In genomic region chr10:24481241-24481640, GRCh38 we compare ENCODE assay signal across 37 cellular contexts.
"Had no signal": no experiment of that assay in that cellular context is flagged by ENCODE, and none has a peak within 500 bp of the region (broad histone marks: within the 10 kb centered on the region; RNA-seq: fewer than 3 reads in every experiment).

No MANE protein-coding gene starts in this region.

- H3K27ac Mint-ChIP-seq: activated B cell treated with CpG ODN at 0.5 μM for 24 hours; activated CD8-positive, alpha-beta memory T cell treated with anti-CD3 and anti-CD28 coated beads, Interleukin-2, amount 10 ng/mL, durations not matched to agents 7 days and 5 days; activated CD8-positive, alpha-beta T cell treated with anti-CD3 and anti-CD28 coated beads for 36 hours; activated naive CD4-positive, alpha-beta T cell treated with anti-CD3 and anti-CD28 coated beads for 36 hours; activated naive CD4-positive, alpha-beta T cell treated with anti-CD3 and anti-CD28 coated beads, Interleukin-2, amount 50 U/mL, for 24 hours; activated naive CD8-positive, alpha-beta T cell treated with anti-CD3 and anti-CD28 coated beads for 36 hours; activated naive CD8-positive, alpha-beta T cell treated with anti-CD3 and anti-CD28 coated beads, Interleukin-2, amount 50 U/mL, for 24 hours; activated T-helper 1 cell treated with anti-CD3 and anti-CD28 coated beads, Interleukin-12 subunit alpha, Interleukin-12 subunit beta, Interleukin-2, Interleukin-4 antibody, amounts not matched to agents 30 ng/mL and 10 ng/mL and 1 ng/mL, durations not matched to agents 14 hours and 24 hours and 36 hours; activated T-helper 2 cell treated with anti-CD3 and anti-CD28 coated beads, Interferon-gamma antibody, Interleukin-2, Interleukin-4, amounts not matched to agents 10 μg/mL and 5 μg/mL and 100 μg/mL, durations not matched to agents 14 hours and 24 hours and 36 hours; effector memory CD8-positive, alpha-beta T cell; T-helper 17 cell; T-helper 2 cell treated with Interferon-gamma antibody and Interleukin-4, amounts not matched to agents 5 μg/mL and 100 μg/mL, for 36 hours had no signal

- H3K27me3 Mint-ChIP-seq: activated B cell treated with CpG ODN at 0.5 μM for 24 hours had no signal

- ATAC-seq: activated CD4-positive, CD25-positive, alpha-beta regulatory T cell treated with anti-CD3 and anti-CD28 coated beads, Interleukin-2, amount 50 U/mL, for 24 hours; activated CD8-positive, alpha-beta memory T cell treated with anti-CD3 and anti-CD28 coated beads, Interleukin-2, amount 10 ng/mL, durations not matched to agents 7 days and 5 days; activated CD8-positive, alpha-beta T cell treated with anti-CD3 and anti-CD28 coated beads for 36 hours; activated naive CD8-positive, alpha-beta T cell treated with anti-CD3 and anti-CD28 coated beads, Interleukin-2, amount 50 U/mL, for 24 hours; body of pancreas; effector memory CD8-positive, alpha-beta T cell; foreskin keratinocyte; gastroesophageal sphincter; heart right ventricle; T-helper 17 cell had no signal

- H3K9me3 ChIP-seq: adrenal gland, body of pancreas, esophagus muscularis mucosa, gastroesophageal sphincter, heart right ventricle had no signal

- H3K36me3 ChIP-seq: adrenal gland, WERI-Rb-1 had no signal

- H3K9me3 Mint-ChIP-seq: activated B cell treated with CpG ODN at 0.5 μM for 24 hours; activated naive CD8-positive, alpha-beta T cell treated with anti-CD3 and anti-CD28 coated beads for 36 hours; activated naive CD8-positive, alpha-beta T cell treated with anti-CD3 and anti-CD28 coated beads, Interleukin-2, amount 50 U/mL, for 24 hours; activated T-helper 2 cell treated with anti-CD3 and anti-CD28 coated beads, Interferon-gamma antibody, Interleukin-2, Interleukin-4, amounts not matched to agents 10 μg/mL and 5 μg/mL and 100 μg/mL, durations not matched to agents 14 hours and 24 hours and 36 hours; central memory CD8-positive, alpha-beta T cell had no signal

- FAIRE-seq: colon had no signal

- H3K4me3 Mint-ChIP-seq: activated B cell treated with CpG ODN at 0.5 μM for 24 hours; activated CD8-positive, alpha-beta memory T cell treated with anti-CD3 and anti-CD28 coated beads, Interleukin-2, amount 10 ng/mL, durations not matched to agents 7 days and 5 days; activated CD8-positive, alpha-beta T cell treated with anti-CD3 and anti-CD28 coated beads for 36 hours; activated naive CD4-positive, alpha-beta T cell treated with anti-CD3 and anti-CD28 coated beads for 36 hours; activated naive CD4-positive, alpha-beta T cell treated with anti-CD3 and anti-CD28 coated beads, Interleukin-2, amount 50 U/mL, for 24 hours; activated naive CD8-positive, alpha-beta T cell treated with anti-CD3 and anti-CD28 coated beads for 36 hours; activated naive CD8-positive, alpha-beta T cell treated with anti-CD3 and anti-CD28 coated beads, Interleukin-2, amount 50 U/mL, for 24 hours; activated T-helper 1 cell treated with anti-CD3 and anti-CD28 coated beads, Interleukin-12 subunit alpha, Interleukin-12 subunit beta, Interleukin-2, Interleukin-4 antibody, amounts not matched to agents 30 ng/mL and 10 ng/mL and 1 ng/mL, durations not matched to agents 14 hours and 24 hours and 36 hours; central memory CD8-positive, alpha-beta T cell; effector memory CD8-positive, alpha-beta T cell; T-helper 17 cell; T-helper 2 cell treated with Interferon-gamma antibody and Interleukin-4, amounts not matched to agents 5 μg/mL and 100 μg/mL, for 36 hours had no signal

- H3K4me1 ChIP-seq: gastroesophageal sphincter had no signal

- H3K27me3 ChIP-seq: adrenal gland, body of pancreas, esophagus muscularis mucosa, foreskin keratinocyte, gastroesophageal sphincter, heart right ventricle had no signal

- H3K4me1 Mint-ChIP-seq: activated B cell treated with CpG ODN at 0.5 μM for 24 hours; activated CD8-positive, alpha-beta memory T cell treated with anti-CD3 and anti-CD28 coated beads, Interleukin-2, amount 10 ng/mL, durations not matched to agents 7 days and 5 days; activated naive CD4-positive, alpha-beta T cell treated with anti-CD3 and anti-CD28 coated beads, Interleukin-2, amount 50 U/mL, for 24 hours; activated naive CD8-positive, alpha-beta T cell treated with anti-CD3 and anti-CD28 coated beads for 36 hours; activated naive CD8-positive, alpha-beta T cell treated with anti-CD3 and anti-CD28 coated beads, Interleukin-2, amount 50 U/mL, for 24 hours; central memory CD8-positive, alpha-beta T cell had no signal

- H3K4me3 ChIP-seq: adrenal gland, body of pancreas, esophagus muscularis mucosa, gastroesophageal sphincter, heart right ventricle had no signal

- H3K36me3 Mint-ChIP-seq: activated CD8-positive, alpha-beta memory T cell treated with anti-CD3 and anti-CD28 coated beads, Interleukin-2, amount 10 ng/mL, durations not matched to agents 7 days and 5 days; activated naive CD4-positive, alpha-beta T cell treated with anti-CD3 and anti-CD28 coated beads, Interleukin-2, amount 50 U/mL, for 24 hours; activated naive CD8-positive, alpha-beta T cell treated with anti-CD3 and anti-CD28 coated beads for 36 hours had no signal

- DNase-seq: activated B cell treated with CpG ODN at 0.5 μM for 24 hours; activated CD4-positive, alpha-beta T cell treated with anti-CD3 and anti-CD28 coated beads for 48 hours; activated CD4-positive, alpha-beta T cell treated with anti-CD3 and anti-CD28 coated beads, Interleukin-2, amount 50 U/mL, for 1 hour; activated CD4-positive, alpha-beta T cell treated with anti-CD3 and anti-CD28 coated beads, Interleukin-2, amount 50 U/mL, for 48 hours; activated CD8-positive, alpha-beta memory T cell treated with anti-CD3 and anti-CD28 coated beads, Interleukin-2, amount 10 ng/mL, durations not matched to agents 7 days and 5 days; activated CD8-positive, alpha-beta memory T cell treated with anti-CD3 and anti-CD28 coated beads, Interleukin-2, amount 50 U/mL, for 4 hours; activated CD8-positive, alpha-beta T cell treated with anti-CD3 and anti-CD28 coated beads for 36 hours; activated effector memory CD4-positive, alpha-beta T cell treated with anti-CD3 and anti-CD28 coated beads, Interleukin-2, amount 50 U/mL, for 16 hours; activated naive CD4-positive, alpha-beta T cell treated with anti-CD3 and anti-CD28 coated beads for 36 hours; activated naive CD8-positive, alpha-beta T cell treated with anti-CD3 and anti-CD28 coated beads for 36 hours; activated naive CD8-positive, alpha-beta T cell treated with anti-CD3 and anti-CD28 coated beads, Interleukin-2, amount 50 U/mL, for 24 hours; activated T-cell treated with anti-CD3 and anti-CD28 coated beads, Interleukin-2, amount 50 U/mL, for 1 hour; activated T-cell treated with anti-CD3 and anti-CD28 coated beads, Interleukin-2, amount 50 U/mL, for 48 hours; adrenal gland; amygdala; aorta; body of pancreas; cortex of kidney; dermis blood vessel endothelial cell; effector CD4-positive, alpha-beta T cell; effector memory CD8-positive, alpha-beta T cell; erythroblast; foreskin keratinocyte; heart right ventricle; T-helper 1 cell; T-helper 17 cell; T1000; WERI-Rb-1 had no signal

- H3K27ac ChIP-seq: adrenal gland, body of pancreas, esophagus muscularis mucosa, foreskin keratinocyte, gastroesophageal sphincter, heart right ventricle, WERI-Rb-1 had no signal
